ENCODE assay signal across 8 cellular contexts in the genomic region with DNA sequence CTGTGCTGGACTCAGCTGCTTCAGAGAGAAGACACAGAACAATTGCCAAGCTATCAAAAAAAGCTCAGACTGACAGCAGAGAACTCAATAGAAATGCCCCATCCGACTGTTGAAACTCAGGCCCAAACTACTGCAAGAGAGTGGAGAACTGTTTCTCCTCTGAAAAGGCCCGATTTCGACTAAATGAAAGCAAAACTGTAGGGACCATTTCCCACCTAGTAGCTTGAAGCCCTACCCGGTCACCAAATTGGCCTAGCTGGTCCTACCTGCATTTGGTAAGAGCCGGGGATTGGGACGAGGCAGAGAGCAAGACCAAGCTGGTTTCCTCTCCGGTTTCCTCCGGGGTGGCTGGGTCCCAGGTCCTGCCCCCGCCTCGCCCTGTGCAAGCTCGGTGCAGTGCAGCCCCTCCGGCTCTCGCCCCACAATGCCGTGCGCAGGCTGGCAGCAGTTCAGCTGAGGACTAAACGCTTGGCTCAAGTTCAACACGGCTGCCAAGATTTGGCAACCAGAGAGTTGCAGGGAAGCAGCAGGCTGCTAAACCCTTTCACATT.
DNase-seq lines count a peak whose midpoint lies in the region; ATAC-seq, FAIRE-seq and TF ChIP-seq lines count a peak whose summit lies in the region.

No MANE protein-coding gene starts in this region.

- H3K36me3 ChIP-seq in BE2C = no peaks in the 10 kb centered on the region
- H3K36me3 ChIP-seq in small intestine (ENCODE audit: control insufficient read depth in 2 of 2, insufficient read depth in 2 of 2, low read length in 2 of 2) = no peaks in the 10 kb centered on the region

- TF ChIP-seq CTCF in BE2C (IDR thresholded peaks at IDR 0.05; ENCODE audit: low read depth, low read length) = no peak

- 7 to 36% (median 16%) methylated on average over 17 of the region's 17 CpGs for WGBS in small intestine, 3 donors

- H3K4me1 ChIP-seq in BE2C (no peaks in the 10 kb centered on the region), small intestine (ENCODE audit: control insufficient read depth in 2 of 2, insufficient read depth in 1 of 2, low read depth in 1 of 2, low read length in 1 of 2) (peaks cover 0 to 5% of the 10 kb centered on the region in 2 donors)

- peak; percentile 90 for ATAC-seq in Right ventricle myocardium superior (ENCODE audit: poor library complexity)
- no peak for ATAC-seq in GM21737 (IDR thresholded peaks at IDR 0.05; ENCODE audit: unreplicated experiment)

- FAIRE-seq in small intestine (lab: Jason Lieb, UNC) = no peak

- H3K9me3 ChIP-seq in BE2C = no peaks in the 10 kb centered on the region
- H3K9me3 ChIP-seq in small intestine (ENCODE audit: control insufficient read depth, low read depth) = no peaks in the 10 kb centered on the region

- peak overlapping the region; percentile 57 for H3K4me3 ChIP-seq in BE2C (ENCODE audit: low read depth, low read length)
- H3K4me3 ChIP-seq in small intestine (ENCODE audit: low read depth in 1 of 2, low read length in 2 of 2) = peak overlapping the region in 1 of 2 donors; percentile 4

- intact Hi-C loops in Right ventricle myocardium superior (cut with DNase I) = no loop called here

- H3K27ac ChIP-seq in small intestine (ENCODE audit: low read depth in 1 of 2, low read length in 1 of 2) = peak overlapping the region; percentile 76 to 89

- no peaks in the 10 kb centered on the region for H3K27me3 ChIP-seq in BE2C
- H3K27me3 ChIP-seq in small intestine (ENCODE audit: control insufficient read depth in 2 of 2, insufficient read depth in 2 of 2, low read length in 2 of 2) = no peaks in the 10 kb centered on the region

- peak; percentile 86 for DNase-seq in BE2C
- peak; percentile 87 for DNase-seq in NCI-H748 (lab: John Stamatoyannopoulos, UW; ENCODE audit: unreplicated experiment)
- DNase-seq in activated T-helper 9 cell treated with anti-CD3 and anti-CD28 coated beads, Interleukin-2, amount 50 U/mL, for 16 hours (ENCODE audit: low read depth) = peak; percentile 64
- peak; percentile 88 for DNase-seq in Right ventricle myocardium superior
- DNase-seq in small intestine = peak; percentile 84
- DNase-seq in NCI-H1417 (lab: John Stamatoyannopoulos, UW) = no peak
- no peak for DNase-seq in NCI-H1417 treated with DMSO at 0.1 percent for 48 hours (lab: John Stamatoyannopoulos, UW)

Comparison
In these comparisons a context has a peak if more than half of its experiments do, and no peak if none do; other contexts are left out.
1. DNase-seq: peak in BE2C (single experiment), NCI-H748 (single experiment), activated T-helper 9 cell treated with anti-CD3 and anti-CD28 coated beads, Interleukin-2, amount 50 U/mL, for 16 hours (single experiment), Right ventricle myocardium superior (single experiment) and small intestine (single experiment); none in NCI-H1417 (0 of 3) and NCI-H1417 treated with DMSO at 0.1 percent for 48 hours (single experiment).